In the genomic region with DNA sequence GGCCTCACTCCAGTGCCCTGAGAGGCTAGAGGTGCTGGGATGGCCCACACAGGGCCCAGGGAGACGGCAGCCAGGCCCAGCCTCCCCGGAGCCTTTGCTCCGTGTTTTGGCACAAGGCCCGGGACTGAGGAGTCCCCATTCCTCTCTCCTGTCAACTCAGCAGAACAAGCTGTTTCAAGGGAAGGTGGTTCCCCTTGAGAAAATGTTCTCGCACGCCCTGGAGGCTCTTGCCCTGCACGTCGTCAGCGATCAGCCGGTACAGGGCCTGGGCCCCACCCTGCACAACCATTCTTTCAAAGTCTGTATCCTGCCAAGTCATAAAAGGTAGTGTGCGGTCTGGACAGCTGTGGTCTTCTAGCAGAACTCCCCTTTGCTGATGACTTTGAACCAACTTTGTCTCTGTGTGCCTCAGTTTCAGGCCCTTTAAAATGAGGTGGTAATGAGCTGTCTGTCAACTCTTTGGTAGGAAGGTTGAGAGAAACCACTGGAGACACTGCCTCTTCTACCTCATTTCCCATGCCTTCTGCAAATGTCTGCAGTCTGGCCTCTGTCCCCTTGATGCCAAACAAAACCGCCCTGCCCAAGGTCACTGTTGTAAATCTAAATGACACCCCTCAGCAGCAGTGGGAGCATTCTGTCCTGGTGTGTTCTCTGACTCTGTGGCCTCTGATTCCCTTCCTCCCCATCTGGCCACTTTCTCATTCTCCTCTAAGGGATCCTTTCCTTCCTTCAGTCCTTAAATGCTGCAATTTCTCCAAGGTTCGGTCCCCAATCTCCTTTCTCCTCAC, we compare ENCODE assay signal across 8 cellular contexts.
DNase-seq lines count a peak whose midpoint lies in the region; ATAC-seq and TF ChIP-seq lines count a peak whose summit lies in the region.

No MANE protein-coding gene starts in this region.

- TF ChIP-seq CTCF in MCF 10A (IDR thresholded peaks at IDR 0.05; ENCODE audit: unreplicated experiment), result no peak

- peak; percentile 96 for ATAC-seq in GM21515 (IDR thresholded peaks at IDR 0.05; ENCODE audit: unreplicated experiment)

- H3K9me3 ChIP-seq in muscle layer of duodenum (ENCODE audit: control insufficient read depth in 1 of 2, low read length in 2 of 2), result no peaks in the 10 kb centered on the region

- peaks cover under 1 to 19% of the 10 kb centered on the region in 2 donors for H3K4me1 ChIP-seq in muscle layer of duodenum (ENCODE audit: control insufficient read depth in 1 of 2, insufficient read depth in 2 of 2, low read length in 2 of 2)

- peaks cover 52% of the 10 kb centered on the region for H3K4me1 Mint-ChIP-seq in MCF 10A (ENCODE audit: insufficient read depth, unreplicated experiment)

- no peaks in the 10 kb centered on the region for H3K27me3 ChIP-seq in muscle layer of duodenum (ENCODE audit: low read depth, low read length)

- DNase-seq in DMS 273 treated with DMSO at 0.1 percent for 48 hours (lab: John Stamatoyannopoulos, UW), result peak; percentile 25
- peak; percentile 5 for DNase-seq in LHCN-M2 (ENCODE audit: low read depth)
- DNase-seq in MCF 10A (ENCODE audit: unreplicated experiment), result peak; percentile 91
- no peak for DNase-seq in NCI-H69 (lab: John Stamatoyannopoulos, UW)
- no peak for DNase-seq in NCI-H2196 treated with DMSO at 0.1 percent for 48 hours (lab: John Stamatoyannopoulos, UW; ENCODE audit: unreplicated experiment)
- no peak for DNase-seq in dedifferentiated amniotic fluid mesenchymal stem cell (ENCODE audit: extremely low spot score)

- no peaks in the 10 kb centered on the region for H3K36me3 ChIP-seq in muscle layer of duodenum (ENCODE audit: control insufficient read depth in 1 of 2, insufficient read depth in 2 of 2, low read length in 2 of 2)

- H3K9me3 Mint-ChIP-seq in MCF 10A (ENCODE audit: unreplicated experiment), result no peaks in the 10 kb centered on the region

- POLR2A ChIA-PET in MCF 10A (lab: Yijun Ruan, JAX), result interaction anchor here (0.6 to 3.3 kb wide), 20 partner anchors 9 to 752 kb away, joined by 3 to 38 read pairs (median 4); partner anchors contain the start of gene JUN

- H3K27ac Mint-ChIP-seq in MCF 10A (ENCODE audit: low read depth, unreplicated experiment), result peak overlapping the region; percentile 87

- no peaks in the 10 kb centered on the region for H3K27me3 Mint-ChIP-seq in MCF 10A (ENCODE audit: insufficient read depth, unreplicated experiment)

- BruUV-seq in MCF 10A (replicated peaks; lab: Mats Ljungman, UMichigan), result no TSS peak

- CTCF ChIA-PET in MCF 10A (lab: Yijun Ruan, JAX), result interaction anchor here (0.6 kb wide), 1 partner anchor 83 kb away, joined by 3 read pairs; no protein-coding TSS in a partner anchor

- H3K4me3 ChIP-seq in muscle layer of duodenum (ENCODE audit: low read depth in 1 of 2, low read length in 2 of 2), result no peak overlapping the region

- intact Hi-C loops in MCF 10A (cut with micrococcal nuclease), result loop anchor here (10.0 kb wide), 1 partner anchor 772 kb away; no protein-coding TSS in a partner anchor

- peak overlapping the region; percentile 36 for H3K27ac ChIP-seq in muscle layer of duodenum (ENCODE audit: low read length)

- H3K4me3 Mint-ChIP-seq in MCF 10A (ENCODE audit: unreplicated experiment), result peak overlapping the region; percentile 7

- no peaks in the 10 kb centered on the region for H3K36me3 Mint-ChIP-seq in MCF 10A (ENCODE audit: insufficient read depth, unreplicated experiment)

Comparison
In these comparisons a context has a peak if more than half of its experiments do, and no peak if none do; other contexts are left out.
1. DNase-seq: peak in DMS 273 treated with DMSO at 0.1 percent for 48 hours (single experiment), LHCN-M2 (single experiment) and MCF 10A (single experiment); none in NCI-H69 (single experiment), NCI-H2196 treated with DMSO at 0.1 percent for 48 hours (single experiment) and dedifferentiated amniotic fluid mesenchymal stem cell (single experiment).